In the genomic region with DNA sequence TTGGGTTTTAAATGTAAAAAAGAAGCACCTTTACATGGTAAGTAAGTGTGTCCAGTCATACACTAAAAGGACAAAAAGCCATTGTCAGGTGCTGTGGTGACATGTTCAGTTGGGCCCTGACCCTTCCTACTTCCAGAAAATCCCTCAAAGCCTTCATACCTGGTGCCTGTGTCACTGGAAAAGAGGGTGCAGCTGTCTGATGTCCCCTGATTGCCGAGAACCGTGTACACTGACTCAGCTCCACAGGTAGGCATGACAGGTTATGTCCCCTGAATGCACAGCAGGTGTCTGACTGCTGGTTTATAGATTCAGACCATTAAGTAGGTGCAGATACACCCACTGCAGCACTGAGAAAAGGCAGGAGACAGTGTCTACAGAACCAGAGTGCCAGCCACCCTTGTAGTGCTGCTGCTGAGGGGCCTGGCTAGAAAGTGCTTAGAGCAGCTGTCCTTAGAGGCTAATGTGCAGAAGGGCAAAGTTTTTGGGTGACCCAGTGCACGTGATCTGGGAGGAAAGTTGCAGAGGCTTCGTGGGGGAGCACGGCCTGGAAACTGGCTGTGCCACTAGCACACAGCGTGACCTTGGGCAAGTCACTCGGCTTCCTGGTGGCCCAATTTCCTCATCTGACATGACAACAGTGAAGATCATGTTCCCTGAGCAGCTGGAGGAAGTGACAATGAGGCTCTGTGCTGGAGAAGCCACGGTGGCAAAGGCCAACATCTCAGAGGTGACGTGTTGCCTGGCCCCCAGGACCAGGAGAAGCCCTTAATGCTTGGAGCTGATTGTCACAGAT, we compare ENCODE assay signal across 17 cellular contexts.
A peak's percentile ranks its signal among the peaks of the same experiment; 100 is the strongest.
DNase-seq lines count a peak whose midpoint lies in the region; ATAC-seq and TF ChIP-seq lines count a peak whose summit lies in the region.
"Had no signal": no experiment of that assay in that cellular context is flagged by ENCODE, and none has a peak within 500 bp of the region (broad histone marks: within the 10 kb centered on the region; RNA-seq: fewer than 3 reads in every experiment).

No MANE protein-coding gene starts in this region.

- H3K27ac Mint-ChIP-seq in stimulated activated memory B cell treated with anti-CD40 and anti-IgM and Interleukin-4, amounts not matched to agents 10 μg/mL and 1 μg/mL and 100 μg/mL, for 72 hours: no peak overlapping the region
- H3K27ac Mint-ChIP-seq in natural killer cell treated with Interleukin-12 subunit alpha and Interleukin-12 subunit beta and Interleukin-15 and Interleukin-18, amount 100 ng/mL, for 72 hours: no peak overlapping the region
- H3K27ac Mint-ChIP-seq: endodermal cell had no signal

- H3K4me3 ChIP-seq in osteoblast (ENCODE audit: insufficient read depth, low read length): no peak overlapping the region
- H3K4me3 ChIP-seq: smooth muscle cell, thoracic aorta had no signal

- DNase-seq in GF-D8 (lab: John Stamatoyannopoulos, UW): peak; percentile 78
- peak; percentile 50 for DNase-seq in MV-4-11 (lab: John Stamatoyannopoulos, UW)
- DNase-seq in epithelial cell of prostate (ENCODE audit: low read depth, low spot score): no peak
- DNase-seq in osteoblast (ENCODE audit: insufficient read length, low spot score, missing footprints): peak; percentile 34
- no peak for DNase-seq in natural killer cell treated with Interleukin-12 subunit alpha and Interleukin-12 subunit beta and Interleukin-15 and Interleukin-18, amount 100 ng/mL, for 72 hours (ENCODE audit: low spot score)
- no peak for DNase-seq in NCI-H1105 (lab: John Stamatoyannopoulos, UW)
- no peak for DNase-seq in COR-L47 (lab: John Stamatoyannopoulos, UW)
- DNase-seq: activated gamma-delta T cell treated with Interleukin-2 at 50 U/mL for 16 hours, endodermal cell, islet precursor cell, NCI-H2227 treated with DMSO at 0.1 percent for 48 hours, posterior cingulate gyrus, T-helper 2 cell had no signal

- peaks cover 4% of the 10 kb centered on the region for H4K20me1 ChIP-seq in osteoblast (ENCODE audit: insufficient read depth, low read length)

- no peak for TF ChIP-seq CTCF in osteoblast (IDR thresholded peaks at IDR 0.05; ENCODE audit: extremely low read depth, low read depth, low read length)

- H3K27me3 Mint-ChIP-seq in stimulated activated memory B cell treated with anti-CD40 and anti-IgM and Interleukin-4, amounts not matched to agents 10 μg/mL and 1 μg/mL and 100 μg/mL, for 72 hours: no peaks in the 10 kb centered on the region
- H3K27me3 Mint-ChIP-seq in natural killer cell treated with Interleukin-12 subunit alpha and Interleukin-12 subunit beta and Interleukin-15 and Interleukin-18, amount 100 ng/mL, for 72 hours: no peaks in the 10 kb centered on the region
- H3K27me3 Mint-ChIP-seq: IgD-negative memory B cell had no signal

- peaks cover 5% of the 10 kb centered on the region for H3K36me3 Mint-ChIP-seq in stimulated activated memory B cell treated with anti-CD40 and anti-IgM and Interleukin-4, amounts not matched to agents 10 μg/mL and 1 μg/mL and 100 μg/mL, for 72 hours
- no peaks in the 10 kb centered on the region for H3K36me3 Mint-ChIP-seq in natural killer cell treated with Interleukin-12 subunit alpha and Interleukin-12 subunit beta and Interleukin-15 and Interleukin-18, amount 100 ng/mL, for 72 hours

- H3K4me1 Mint-ChIP-seq in stimulated activated memory B cell treated with anti-CD40 and anti-IgM and Interleukin-4, amounts not matched to agents 10 μg/mL and 1 μg/mL and 100 μg/mL, for 72 hours: no peaks in the 10 kb centered on the region
- no peaks in the 10 kb centered on the region for H3K4me1 Mint-ChIP-seq in natural killer cell treated with Interleukin-12 subunit alpha and Interleukin-12 subunit beta and Interleukin-15 and Interleukin-18, amount 100 ng/mL, for 72 hours (ENCODE audit: low read depth in 2 of 2)
- H3K4me1 Mint-ChIP-seq: IgD-negative memory B cell had no signal

- no peaks in the 10 kb centered on the region for H3K36me3 ChIP-seq in osteoblast (ENCODE audit: insufficient read depth, low read length)
- H3K36me3 ChIP-seq: thoracic aorta had no signal

- H3K4me3 Mint-ChIP-seq in stimulated activated memory B cell treated with anti-CD40 and anti-IgM and Interleukin-4, amounts not matched to agents 10 μg/mL and 1 μg/mL and 100 μg/mL, for 72 hours: no peak overlapping the region
- H3K4me3 Mint-ChIP-seq in natural killer cell treated with Interleukin-12 subunit alpha and Interleukin-12 subunit beta and Interleukin-15 and Interleukin-18, amount 100 ng/mL, for 72 hours: no peak overlapping the region
- H3K4me3 Mint-ChIP-seq: endodermal cell, IgD-negative memory B cell had no signal

- H3K9me3 ChIP-seq in osteoblast (ENCODE audit: low read depth, low read length): no peaks in the 10 kb centered on the region
- H3K9me3 ChIP-seq: thoracic aorta had no signal

- no peaks in the 10 kb centered on the region for H3K4me1 ChIP-seq in osteoblast (ENCODE audit: insufficient read depth, low read length)

- H3K27me3 ChIP-seq in osteoblast (ENCODE audit: insufficient read depth, low read length): no peaks in the 10 kb centered on the region

- no peak overlapping the region for H3K4me2 ChIP-seq in osteoblast (ENCODE audit: insufficient read depth, low read length)
- H3K4me2 ChIP-seq: smooth muscle cell had no signal

- ATAC-seq in stimulated activated memory B cell treated with anti-CD40 and anti-IgM and Interleukin-4, amounts not matched to agents 10 μg/mL and 1 μg/mL and 100 μg/mL, for 72 hours: no peak
- no peak for ATAC-seq in natural killer cell treated with Interleukin-12 subunit alpha and Interleukin-12 subunit beta and Interleukin-15 and Interleukin-18, amount 100 ng/mL, for 72 hours

- no peaks in the 10 kb centered on the region for H3K79me2 ChIP-seq in osteoblast (ENCODE audit: insufficient read depth, low read length)

- no peaks in the 10 kb centered on the region for H3K9me3 Mint-ChIP-seq in stimulated activated memory B cell treated with anti-CD40 and anti-IgM and Interleukin-4, amounts not matched to agents 10 μg/mL and 1 μg/mL and 100 μg/mL, for 72 hours
- H3K9me3 Mint-ChIP-seq in natural killer cell treated with Interleukin-12 subunit alpha and Interleukin-12 subunit beta and Interleukin-15 and Interleukin-18, amount 100 ng/mL, for 72 hours: no peaks in the 10 kb centered on the region
- H3K9me3 Mint-ChIP-seq: IgD-negative memory B cell had no signal

- H2AFZ ChIP-seq in osteoblast (ENCODE audit: low read length): no peak overlapping the region

- H3K27ac ChIP-seq in epithelial cell of prostate (peak overlapping the region; percentile 11), osteoblast (ENCODE audit: low read depth, low read length) (no peak overlapping the region)
- H3K27ac ChIP-seq: thoracic aorta had no signal

Comparison
In these comparisons a context has a peak if more than half of its experiments do, and no peak if none do; other contexts are left out.
1. DNase-seq: peak in GF-D8 (single experiment), MV-4-11 (single experiment) and osteoblast (single experiment); none in epithelial cell of prostate (single experiment), natural killer cell treated with Interleukin-12 subunit alpha and Interleukin-12 subunit beta and Interleukin-15 and Interleukin-18, amount 100 ng/mL, for 72 hours (single experiment), NCI-H1105 (single experiment) and COR-L47 (single experiment).